11 cellular contexts compared by ENCODE assay signal in genomic region chr6:41967312-41968287, GRCh38. TPM values are rescaled to one million over a fixed set of nuclear protein-coding genes. Genes with fewer than 3 reads are reported as not detected.
DNase-seq lines count a peak whose midpoint lies in the region; ATAC-seq and TF ChIP-seq lines count a peak whose summit lies in the region.
"Had no signal": no experiment of that assay in that cellular context is flagged by ENCODE, and none has a peak within 500 bp of the region (broad histone marks: within the 10 kb centered on the region; RNA-seq: fewer than 3 reads in every experiment).

No MANE protein-coding gene starts in this region.

- TF ChIP-seq CTCF in left lung (IDR thresholded peaks at IDR 0.05), result no peak

- DNase-seq in HK-2 (ENCODE audit: unreplicated experiment) (peak; percentile 22), amniotic epithelial cell (ENCODE audit: low read depth) (peak; percentile 45), left lung (no peak), aorta (no peak), amniotic stem cell (lab: John Stamatoyannopoulos, UW) (no peak), NCI-H1694 treated with DMSO at 0.1 percent for 48 hours (lab: John Stamatoyannopoulos, UW) (no peak)
- DNase-seq: NCI-H2081; stimulated activated CD4-positive, alpha-beta T cell treated with anti-CD3 and anti-CD28 coated beads, Interleukin-2, amount 100 ng/mL, for 48 hours had no signal

- no peak overlapping the region for H2AFZ ChIP-seq in ACC112 (ENCODE audit: low read length, unreplicated experiment)

- intact Hi-C loops in left lung (cut with DNase I) (no loop called here), aorta (cut with DNase I) (no loop called here)

- WGBS in aorta, 2 donors, result 88 to 90% methylated on average over 7 of the region's 7 CpGs

- peak; percentile 88 for ATAC-seq in left lung
- no peak for ATAC-seq in aorta (ENCODE audit: low FRiP score)
- ATAC-seq in HG03378 (IDR thresholded peaks at IDR 0.05; ENCODE audit: unreplicated experiment), result no peak

- no peaks in the 10 kb centered on the region for H3K27me3 ChIP-seq in ACC112 (ENCODE audit: insufficient read depth, low read length)
- H3K27me3 ChIP-seq in left lung, result no peaks in the 10 kb centered on the region
- no peaks in the 10 kb centered on the region for H3K27me3 ChIP-seq in aorta (ENCODE audit: control insufficient read depth in 1 of 2, insufficient read depth in 2 of 2, low read length in 1 of 2)

- peaks cover 12% of the 10 kb centered on the region for H3K79me2 ChIP-seq in ACC112 (ENCODE audit: control insufficient read depth, insufficient read depth, low read length, unreplicated experiment)

- H3K9me3 ChIP-seq in left lung (no peaks in the 10 kb centered on the region), aorta (ENCODE audit: control insufficient read depth, low read length) (no peaks in the 10 kb centered on the region)
- H3K9me3 ChIP-seq: Caco-2 had no signal

- H3K4me3 ChIP-seq in ACC112 (ENCODE audit: low read depth, low read length) (no peak overlapping the region), left lung (no peak overlapping the region), aorta (ENCODE audit: low read length in 2 of 2) (no peak overlapping the region)

- H3K36me3 ChIP-seq in ACC112 (ENCODE audit: insufficient read depth, low read length) (no peaks in the 10 kb centered on the region), left lung (no peaks in the 10 kb centered on the region), aorta (ENCODE audit: control insufficient read depth in 1 of 2, insufficient read depth in 2 of 2, low read length in 1 of 2) (no peaks in the 10 kb centered on the region)

- peak overlapping the region; percentile 70 for H3K27ac ChIP-seq in ACC112 (ENCODE audit: low read depth, low read length)
- peak overlapping the region; percentile 49 to 55 for H3K27ac ChIP-seq in left lung
- H3K27ac ChIP-seq in aorta (ENCODE audit: low read depth in 1 of 2, low read length in 2 of 2), result no peak overlapping the region

- peaks cover 34% of the 10 kb centered on the region for H3K4me1 ChIP-seq in ACC112 (ENCODE audit: control insufficient read depth, insufficient read depth, low read length, unreplicated experiment)
- peaks cover 7 to 41% of the 10 kb centered on the region in 2 donors for H3K4me1 ChIP-seq in left lung
- no peaks in the 10 kb centered on the region for H3K4me1 ChIP-seq in aorta (ENCODE audit: control insufficient read depth in 1 of 2, insufficient read depth in 2 of 2, low read length in 2 of 2)

RNA-seq across cellular contexts. Expression of gene CCND3, which starts 26.0 kb away (rescaled TPM):
- total RNA-seq in left lung, result 100 to 1,000 TPM; 148 to 153 TPM
- total RNA-seq in aorta, result 10 to 100 TPM; 47.8 to 51.4 TPM
- 10 to 100 TPM; 45.2 to 48.3 TPM for polyA plus RNA-seq in aorta

RNA-seq across cellular contexts. Expression of gene BYSL, which starts 46.3 kb away (rescaled TPM):
- total RNA-seq in left lung, result 10 to 100 TPM; 12.6 to 23.4 TPM
- 10 to 100 TPM in 1 of 2 donors, 1 to 10 TPM in 1; 9.7 to 12.0 TPM for total RNA-seq in aorta
- 1 to 10 TPM; 3.4 to 5.6 TPM for polyA plus RNA-seq in aorta

RNA-seq across cellular contexts. Expression of gene MED20, which starts 46.7 kb away (rescaled TPM):
- 10 to 100 TPM; 19.7 to 26.9 TPM for total RNA-seq in left lung
- total RNA-seq in aorta, result 10 to 100 TPM; 11.7 to 16.1 TPM
- polyA plus RNA-seq in aorta, result 1 to 10 TPM; 6.1 to 7.5 TPM

Comparison
In these comparisons a context has a peak if more than half of its experiments do, and no peak if none do; other contexts are left out.
1. H3K27ac ChIP-seq: peak in ACC112 (single experiment) and left lung (2 of 2); none in aorta (0 of 2).
2. DNase-seq: peak in HK-2 (single experiment) and amniotic epithelial cell (single experiment); none in left lung (0 of 2), aorta (0 of 2), amniotic stem cell (single experiment) and NCI-H1694 treated with DMSO at 0.1 percent for 48 hours (single experiment).